Comparison of ENCODE assay signal across 2 cellular contexts in the genomic region with DNA sequence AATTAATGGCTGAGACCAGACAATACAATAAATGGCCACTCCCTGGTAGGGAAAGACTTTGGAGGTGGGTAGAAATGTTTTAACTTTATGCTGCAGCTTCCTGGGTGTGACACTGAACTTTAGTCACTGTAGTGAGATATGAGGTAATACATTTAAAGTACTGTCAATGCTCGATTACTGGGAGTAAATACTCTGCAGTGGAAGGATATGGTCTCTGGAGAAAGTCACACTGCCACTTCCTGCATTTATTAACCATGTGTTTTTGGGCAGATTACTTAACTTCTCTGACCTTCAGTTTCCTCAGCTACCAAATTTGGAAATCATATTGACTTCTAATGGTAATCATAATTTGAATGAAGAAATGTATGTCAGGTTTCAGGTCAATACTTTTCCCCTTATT.
A peak's percentile ranks its signal among the peaks of the same experiment; 100 is the strongest.
TF ChIP-seq lines count a peak whose summit lies in the region.

No MANE protein-coding gene starts in this region.

TF ChIP-seq in IMR-90, 13 proteins besides CTCF, POLR2A, EP300 and RAD21:
- TF ChIP-seq CHD1 (IDR thresholded peaks at IDR 0.05; ENCODE audit: low read depth, low read length), result no peak
- no peak for TF ChIP-seq CEBPB (IDR thresholded peaks at IDR 0.05; ENCODE audit: low read depth, low read length)

TF ChIP-seq in K562, 482 proteins besides CTCF, POLR2A, EP300 and RAD21:
- TF ChIP-seq ZNF134 (CRISPR knock-in tag; conservative IDR thresholded peaks at IDR 0.05) (peak; percentile 9; the same call in 1 of the 2 replicates), DIDO1 (tag; IDR thresholded peaks at IDR 0.05; ENCODE audit: low read depth) (no peak), FOXA3 (CRISPR knock-in tag; conservative IDR thresholded peaks at IDR 0.05 in 1 of 2, IDR thresholded peaks at IDR 0.05 in 1 of 2) (peak in 1 of 2 experiments; percentile 78; a peak in 2 of 4 replicates), POLR3G (IDR thresholded peaks at IDR 0.05; ENCODE audit: extremely low read depth, insufficient read length, insufficient replicate concordance) (no peak), RB1 (IDR thresholded peaks at IDR 0.05; ENCODE audit: low read depth) (no peak), NFYB (IDR thresholded peaks at IDR 0.05; ENCODE audit: extremely low read depth, insufficient read length) (no peak), GABPA (tag; conservative IDR thresholded peaks at IDR 0.05; ENCODE audit: low read depth) (peak; percentile 39; the same call in 1 of the 2 replicates), ZNF212 (CRISPR knock-in tag; IDR thresholded peaks at IDR 0.05) (no peak), EWSR1 (IDR thresholded peaks at IDR 0.05; ENCODE audit: borderline replicate concordance, low read depth, partially characterized antibody) (no peak), HNRNPK (IDR thresholded peaks at IDR 0.05; ENCODE audit: low read depth, low read length, poor library complexity, severe bottlenecking) (no peak), EP400 (IDR thresholded peaks at IDR 0.05) (no peak), MCM3 (IDR thresholded peaks at IDR 0.05) (no peak), TOE1 (IDR thresholded peaks at IDR 0.05; ENCODE audit: borderline replicate concordance) (no peak), TOE1 (CRISPR knock-in tag; IDR thresholded peaks at IDR 0.05; ENCODE audit: borderline replicate concordance, low read depth) (no peak)
- TF ChIP-seq, protein P1, sequence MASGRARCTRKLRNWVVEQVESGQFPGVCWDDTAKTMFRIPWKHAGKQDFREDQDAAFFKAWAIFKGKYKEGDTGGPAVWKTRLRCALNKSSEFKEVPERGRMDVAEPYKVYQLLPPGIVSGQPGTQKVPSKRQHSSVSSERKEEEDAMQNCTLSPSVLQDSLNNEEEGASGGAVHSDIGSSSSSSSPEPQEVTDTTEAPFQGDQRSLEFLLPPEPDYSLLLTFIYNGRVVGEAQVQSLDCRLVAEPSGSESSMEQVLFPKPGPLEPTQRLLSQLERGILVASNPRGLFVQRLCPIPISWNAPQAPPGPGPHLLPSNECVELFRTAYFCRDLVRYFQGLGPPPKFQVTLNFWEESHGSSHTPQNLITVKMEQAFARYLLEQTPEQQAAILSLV (tag; IDR thresholded peaks at IDR 0.05), result no peak
- TF ChIP-seq, protein P2, sequence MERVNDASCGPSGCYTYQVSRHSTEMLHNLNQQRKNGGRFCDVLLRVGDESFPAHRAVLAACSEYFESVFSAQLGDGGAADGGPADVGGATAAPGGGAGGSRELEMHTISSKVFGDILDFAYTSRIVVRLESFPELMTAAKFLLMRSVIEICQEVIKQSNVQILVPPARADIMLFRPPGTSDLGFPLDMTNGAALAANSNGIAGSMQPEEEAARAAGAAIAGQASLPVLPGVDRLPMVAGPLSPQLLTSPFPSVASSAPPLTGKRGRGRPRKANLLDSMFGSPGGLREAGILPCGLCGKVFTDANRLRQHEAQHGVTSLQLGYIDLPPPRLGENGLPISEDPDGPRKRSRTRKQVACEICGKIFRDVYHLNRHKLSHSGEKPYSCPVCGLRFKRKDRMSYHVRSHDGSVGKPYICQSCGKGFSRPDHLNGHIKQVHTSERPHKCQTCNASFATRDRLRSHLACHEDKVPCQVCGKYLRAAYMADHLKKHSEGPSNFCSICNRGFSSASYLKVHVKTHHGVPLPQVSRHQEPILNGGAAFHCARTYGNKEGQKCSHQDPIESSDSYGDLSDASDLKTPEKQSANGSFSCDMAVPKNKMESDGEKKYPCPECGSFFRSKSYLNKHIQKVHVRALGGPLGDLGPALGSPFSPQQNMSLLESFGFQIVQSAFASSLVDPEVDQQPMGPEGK (CRISPR knock-in tag; IDR thresholded peaks at IDR 0.05; ENCODE audit: borderline replicate concordance), result no peak
- TF ChIP-seq, protein P3, sequence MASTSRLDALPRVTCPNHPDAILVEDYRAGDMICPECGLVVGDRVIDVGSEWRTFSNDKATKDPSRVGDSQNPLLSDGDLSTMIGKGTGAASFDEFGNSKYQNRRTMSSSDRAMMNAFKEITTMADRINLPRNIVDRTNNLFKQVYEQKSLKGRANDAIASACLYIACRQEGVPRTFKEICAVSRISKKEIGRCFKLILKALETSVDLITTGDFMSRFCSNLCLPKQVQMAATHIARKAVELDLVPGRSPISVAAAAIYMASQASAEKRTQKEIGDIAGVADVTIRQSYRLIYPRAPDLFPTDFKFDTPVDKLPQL (IDR thresholded peaks at IDR 0.05; ENCODE audit: extremely low read depth, insufficient read length), result no peak
TF ChIP-seq in K562: peak in this region for 3.
